10 cellular contexts compared by ENCODE assay signal in genomic region chr15:70308011-70308761, GRCh38.
DNase-seq lines count a peak whose midpoint lies in the region; ATAC-seq and TF ChIP-seq lines count a peak whose summit lies in the region.
"Had no signal": no experiment of that assay in that cellular context is flagged by ENCODE, and none has a peak within 500 bp of the region (broad histone marks: within the 10 kb centered on the region; RNA-seq: fewer than 3 reads in every experiment).

No MANE protein-coding gene starts in this region.

- TF ChIP-seq CTCF in A673 (conservative IDR thresholded peaks at IDR 0.05; ENCODE audit: low read depth, low read length) (no peak), HL-60 (IDR thresholded peaks at IDR 0.05; ENCODE audit: insufficient read depth, low read length) (no peak), endodermal cell (conservative IDR thresholded peaks at IDR 0.05) (no peak)

- BruUV-seq in A673 (replicated peaks; lab: Mats Ljungman, UMichigan) = TSS peak; percentile 88

- ATAC-seq in GM19025 (IDR thresholded peaks at IDR 0.05; ENCODE audit: low read depth, unreplicated experiment) = peak; percentile 58
- no peak for ATAC-seq in GM21528 (IDR thresholded peaks at IDR 0.05; ENCODE audit: low FRiP score, unreplicated experiment)
- ATAC-seq in HG02870 (IDR thresholded peaks at IDR 0.05; ENCODE audit: unreplicated experiment) = no peak

- H3K9me3 ChIP-seq in A673 (ENCODE audit: low read depth, low read length, poor library complexity, severe bottlenecking) (peaks cover 5% of the 10 kb centered on the region), endodermal cell (ENCODE audit: control insufficient read depth, low read length) (no peaks in the 10 kb centered on the region)
- H3K9me3 ChIP-seq: transverse colon had no signal

- peaks cover 15% of the 10 kb centered on the region for H3K4me1 Mint-ChIP-seq in activated naive CD4-positive, alpha-beta T cell treated with anti-CD3 and anti-CD28 coated beads, Interleukin-2, amount 50 U/mL, for 24 hours
- H3K4me1 Mint-ChIP-seq in endodermal cell = peaks cover 18% of the 10 kb centered on the region

- H3K27ac ChIP-seq in A673 (ENCODE audit: low read depth, low read length, poor library complexity, severe bottlenecking) (peak overlapping the region; percentile 89), HL-60 (replicated peaks) (no peak overlapping the region), endodermal cell (ENCODE audit: low read depth, low read length) (no peak overlapping the region)
- H3K27ac ChIP-seq: transverse colon had no signal

- H3K27me3 Mint-ChIP-seq in activated naive CD4-positive, alpha-beta T cell treated with anti-CD3 and anti-CD28 coated beads, Interleukin-2, amount 50 U/mL, for 24 hours = no peaks in the 10 kb centered on the region
- peaks cover 37% of the 10 kb centered on the region for H3K27me3 Mint-ChIP-seq in endodermal cell (ENCODE audit: insufficient read depth)

- H3K4me3 ChIP-seq in A673 (ENCODE audit: low read depth, low read length, poor library complexity, severe bottlenecking) = peak overlapping the region; percentile 14
- H3K4me3 ChIP-seq in HL-60 (replicated peaks; ENCODE audit: insufficient read depth, low read length) = no peak overlapping the region
- H3K4me3 ChIP-seq in endodermal cell (ENCODE audit: low read length) = no peak overlapping the region
- H3K4me3 ChIP-seq: transverse colon had no signal

- peak overlapping the region; percentile 18 for H3K27ac Mint-ChIP-seq in activated naive CD4-positive, alpha-beta T cell treated with anti-CD3 and anti-CD28 coated beads, Interleukin-2, amount 50 U/mL, for 24 hours
- H3K27ac Mint-ChIP-seq in endodermal cell = no peak overlapping the region

- H3K4me1 ChIP-seq in A673 (ENCODE audit: insufficient read depth, low read length, poor library complexity, severe bottlenecking) = peaks cover 16% of the 10 kb centered on the region
- H3K4me1 ChIP-seq in endodermal cell (ENCODE audit: control insufficient read depth, insufficient read depth, low read length) = no peaks in the 10 kb centered on the region
- H3K4me1 ChIP-seq: transverse colon had no signal

- WGBS in endodermal cell (ENCODE audit: insufficient coverage in 1 of 2, insufficient read length in 1 of 2), 2 experiments = 86 to 93% methylated on average over 5 of the region's 5 CpGs

- POLR2A ChIA-PET in A673 (lab: Charles Lee; ENCODE audit: low non-redundant PET) = no interaction called here

- H3K36me3 ChIP-seq in A673 (ENCODE audit: insufficient read depth, low read length, poor library complexity, severe bottlenecking) (no peaks in the 10 kb centered on the region), endodermal cell (ENCODE audit: control insufficient read depth, insufficient read depth, low read length) (no peaks in the 10 kb centered on the region)
- H3K36me3 ChIP-seq: transverse colon had no signal

- intact Hi-C loops in A673 (cut with micrococcal nuclease; ENCODE audit: unreplicated experiment) = no loop called here

- no peaks in the 10 kb centered on the region for H3K9me3 Mint-ChIP-seq in activated naive CD4-positive, alpha-beta T cell treated with anti-CD3 and anti-CD28 coated beads, Interleukin-2, amount 50 U/mL, for 24 hours
- no peaks in the 10 kb centered on the region for H3K9me3 Mint-ChIP-seq in endodermal cell

- no peaks in the 10 kb centered on the region for H3K27me3 ChIP-seq in A673 (replicated peaks; ENCODE audit: insufficient read depth, low read depth, low read length, poor library complexity)
- no peaks in the 10 kb centered on the region for H3K27me3 ChIP-seq in HL-60 (ENCODE audit: insufficient read depth, poor library complexity, severe bottlenecking)
- peaks cover 34% of the 10 kb centered on the region for H3K27me3 ChIP-seq in endodermal cell (ENCODE audit: control insufficient read depth, insufficient read depth, low read length, poor library complexity, severe bottlenecking)
- H3K27me3 ChIP-seq: transverse colon had no signal

- peak; percentile 69 for DNase-seq in A673 (ENCODE audit: low spot score)
- DNase-seq in HL-60 (ENCODE audit: low read depth in 1 of 2, low spot score in 1 of 2) = peak; percentile 63 to 84
- DNase-seq in SW480 (ENCODE audit: low spot score) = no peak
- no peak for DNase-seq in endodermal cell
- DNase-seq: Kasumi-1, transverse colon had no signal

- CTCF ChIA-PET in A673 (lab: Charles Lee) = no interaction called here

- H3K36me3 Mint-ChIP-seq in activated naive CD4-positive, alpha-beta T cell treated with anti-CD3 and anti-CD28 coated beads, Interleukin-2, amount 50 U/mL, for 24 hours = no peaks in the 10 kb centered on the region
- H3K36me3 Mint-ChIP-seq in endodermal cell (ENCODE audit: low read depth) = no peaks in the 10 kb centered on the region

- no peak overlapping the region for H3K9ac ChIP-seq in endodermal cell (ENCODE audit: extremely low read depth, low read length, poor library complexity, severe bottlenecking)

- H3K4me3 Mint-ChIP-seq in activated naive CD4-positive, alpha-beta T cell treated with anti-CD3 and anti-CD28 coated beads, Interleukin-2, amount 50 U/mL, for 24 hours = no peak overlapping the region
- H3K4me3 Mint-ChIP-seq in endodermal cell = no peak overlapping the region

Comparison
In these comparisons a context has a peak if more than half of its experiments do, and no peak if none do; other contexts are left out.
1. DNase-seq: peak in A673 (single experiment) and HL-60 (2 of 2); none in SW480 (single experiment) and endodermal cell (single experiment).